Comparison of ENCODE assay signal across 8 cellular contexts in genomic region chr3:88058322-88058592, GRCh38. TPM values are rescaled to one million over a fixed set of nuclear protein-coding genes. Genes with fewer than 3 reads are reported as not detected.
DNase-seq lines count a peak whose midpoint lies in the region; ATAC-seq and TF ChIP-seq lines count a peak whose summit lies in the region.

No MANE protein-coding gene starts in this region.

- H3K4me1 ChIP-seq in right atrium auricular region (peaks cover 0 to 40% of the 10 kb centered on the region in 2 donors), SK-N-SH (ENCODE audit: control insufficient read depth in 1 of 2, insufficient read depth in 2 of 2, low read depth in 1 of 2, low read length in 1 of 2) (peaks cover 7 to 16% of the 10 kb centered on the region in 2 experiments; a peak in 2 of 4 replicates)

- H3K27ac ChIP-seq in right atrium auricular region (peak overlapping the region; percentile 94 to 97), SK-N-SH (ENCODE audit: low read depth in 2 of 2, low read length in 1 of 2) (peak overlapping the region; percentile 91 to 98), skin epidermis (peak overlapping the region; percentile 85 to 99 (median 97))

- no peaks in the 10 kb centered on the region for H3K9me3 ChIP-seq in right atrium auricular region
- H3K9me3 ChIP-seq in SK-N-SH, result no peaks in the 10 kb centered on the region

- peak overlapping the region; percentile 39; the same call in 1 of the 2 replicates for H2AFZ ChIP-seq in SK-N-SH (ENCODE audit: low read depth)

- DNase-seq in right atrium auricular region (ENCODE audit: low spot score) (no peak), left cardiac atrium (no peak), SK-N-SH (no peak), foreskin fibroblast (no peak), kidney glomerular epithelial cell (lab: John Stamatoyannopoulos, UW) (no peak), OCI-M2 (lab: John Stamatoyannopoulos, UW; ENCODE audit: unreplicated experiment) (no peak)
- DNase-seq in stimulated activated CD4-positive, alpha-beta T cell treated with anti-CD3 and anti-CD28 coated beads, Interleukin-4, amount 100 ng/mL, for 4 hours, result no peak

- peaks cover 79% of the 10 kb centered on the region for H3K79me2 ChIP-seq in SK-N-SH (ENCODE audit: insufficient read depth)

- TF ChIP-seq EP300 in SK-N-SH (IDR thresholded peaks at IDR 0.05; ENCODE audit: borderline replicate concordance in 1 of 2, low read depth in 1 of 2, low read length in 1 of 2), result no peak

- CTCF ChIA-PET in SK-N-SH (lab: Yijun Ruan, JAX), result interaction anchor here (0.9 to 1.2 kb wide), 2 partner anchors 55 to 65 kb away, joined by 5 to 7 read pairs; no protein-coding TSS in a partner anchor

- H3K4me2 ChIP-seq in SK-N-SH, result peak overlapping the region; percentile 66

- intact Hi-C loops in left cardiac atrium (cut with DNase I), result loop anchor here in 1 of 2 donors (5.0 kb wide), 1 partner anchor 54 kb away; no protein-coding TSS in a partner anchor

- no peak for TF ChIP-seq RAD21 in SK-N-SH (IDR thresholded peaks at IDR 0.05; ENCODE audit: low read length)

- H3K27me3 ChIP-seq in right atrium auricular region (no peaks in the 10 kb centered on the region), SK-N-SH (ENCODE audit: insufficient read depth) (no peaks in the 10 kb centered on the region)

- TF ChIP-seq CTCF in right atrium auricular region (IDR thresholded peaks at IDR 0.05) (no peak), SK-N-SH (IDR thresholded peaks at IDR 0.05) (no peak), foreskin fibroblast (IDR thresholded peaks at IDR 0.05; ENCODE audit: low read depth, low read length) (no peak)

- H3K4me3 ChIP-seq in right atrium auricular region (peak overlapping the region; percentile 95 to 98), SK-N-SH (ENCODE audit: low read depth in 2 of 2, low read length in 1 of 2) (peak overlapping the region; percentile 76 to 95), foreskin fibroblast (ENCODE audit: low read depth in 1 of 2, low read length in 2 of 2) (peak overlapping the region; percentile 72 to 84), skin epidermis (peak overlapping the region; percentile 69 to 96 (median 83))

- peaks cover 32% of the 10 kb centered on the region for H4K20me1 ChIP-seq in SK-N-SH (ENCODE audit: insufficient read depth)

- POLR2A ChIA-PET in SK-N-SH (lab: Yijun Ruan, JAX), result interaction anchor here (1.2 to 1.8 kb wide), 3 partner anchors 55 to 91 kb away, joined by 3 to 17 read pairs (median 3); partner anchors contain the start of gene C3orf38

- peak overlapping the region; percentile 76 for H3K9ac ChIP-seq in SK-N-SH

- H3K36me3 ChIP-seq in right atrium auricular region, result peaks cover 12% of the 10 kb centered on the region
- H3K36me3 ChIP-seq in SK-N-SH (replicated peaks in 1 of 2; ENCODE audit: control insufficient read depth in 1 of 2, insufficient read depth in 2 of 2, low read length in 1 of 2), result peaks cover 28 to 42% of the 10 kb centered on the region in 2 experiments

- H3K9me2 ChIP-seq in SK-N-SH, result no peaks in the 10 kb centered on the region

- no peak for ATAC-seq in left cardiac atrium

- WGBS in SK-N-SH (ENCODE audit: low lambda C conversion rate), result 0% methylated on average over 3 of the region's 23 CpGs

- H3F3A ChIP-seq in SK-N-SH (replicated peaks; ENCODE audit: insufficient read depth), result no peaks in the 10 kb centered on the region

TF ChIP-seq in SK-N-SH, 30 proteins besides CTCF, POLR2A, EP300 and RAD21:
- TF ChIP-seq USF2 (IDR thresholded peaks at IDR 0.05; ENCODE audit: borderline replicate concordance, low read depth, low read length) (no peak), FOXJ3 (CRISPR knock-in tag; IDR thresholded peaks at IDR 0.05) (0 out of 2 replicates have a peak, but pooled peaks have one; percentile 13), TAF1 (IDR thresholded peaks at IDR 0.05; ENCODE audit: borderline replicate concordance, low read depth, low read length) (peak; percentile 11; the same call in 1 of the 2 replicates), TEAD4 (IDR thresholded peaks at IDR 0.05; ENCODE audit: borderline replicate concordance, insufficient read depth) (no peak), MEF2A (IDR thresholded peaks at IDR 0.05; ENCODE audit: borderline replicate concordance, low read depth) (no peak), GATA2 (CRISPR knock-in tag; IDR thresholded peaks at IDR 0.05) (no peak)

RNA-seq across cellular contexts. Expression of gene CGGBP1, which starts 0.5 kb away (rescaled TPM):
- total RNA-seq in right atrium auricular region (10 to 100 TPM; 40.8 to 40.9 TPM), left cardiac atrium (10 to 100 TPM; 41.1 to 42.2 TPM)
- 34.5 and 38.3 TPM in 2 replicates for polyA plus RNA-seq in SK-N-SH (2012; rRNA removed)
- polyA plus RNA-seq in SK-N-SH (2012; cell fraction: cytosol; rRNA removed), result 34.9 and 38.4 TPM in 2 replicates
- polyA plus RNA-seq in SK-N-SH (2012; cell fraction: nucleus; rRNA removed), result 65.5 and 68.7 TPM in 2 replicates

RNA-seq across cellular contexts. Expression of gene ZNF654, which starts 0.8 kb away (rescaled TPM):
- total RNA-seq in right atrium auricular region, result 1 to 10 TPM; 6.8 to 7.2 TPM
- 10 to 100 TPM; 10.4 to 11.4 TPM for total RNA-seq in left cardiac atrium
- polyA plus RNA-seq in SK-N-SH (2012; rRNA removed), result 1.6 and 1.7 TPM in 2 replicates
- polyA plus RNA-seq in SK-N-SH (2012; cell fraction: cytosol; rRNA removed), result 1.6 and 2.3 TPM in 2 replicates
- 1.6 and 3.0 TPM in 2 replicates for polyA plus RNA-seq in SK-N-SH (2012; cell fraction: nucleus; rRNA removed)
